ENCODE assay signal across 2 cellular contexts in the genomic region with DNA sequence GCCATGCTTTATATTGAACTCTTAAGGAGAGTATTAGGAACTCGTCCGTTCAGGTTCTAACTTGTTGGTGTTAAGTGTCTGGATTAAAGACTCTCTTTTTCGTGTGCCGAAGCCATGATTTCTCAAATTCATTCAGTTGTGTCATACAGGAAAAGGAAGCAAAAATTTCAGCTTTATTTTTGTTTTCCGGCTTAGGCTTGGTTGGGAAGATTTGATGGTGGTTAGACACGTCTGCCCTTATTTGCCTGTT.
TF ChIP-seq lines count a peak whose summit lies in the region.

No MANE protein-coding gene starts in this region.

TF ChIP-seq in HEK293, 187 proteins besides CTCF, POLR2A, EP300 and RAD21 (continued from another document):
- TF ChIP-seq, protein P1, sequence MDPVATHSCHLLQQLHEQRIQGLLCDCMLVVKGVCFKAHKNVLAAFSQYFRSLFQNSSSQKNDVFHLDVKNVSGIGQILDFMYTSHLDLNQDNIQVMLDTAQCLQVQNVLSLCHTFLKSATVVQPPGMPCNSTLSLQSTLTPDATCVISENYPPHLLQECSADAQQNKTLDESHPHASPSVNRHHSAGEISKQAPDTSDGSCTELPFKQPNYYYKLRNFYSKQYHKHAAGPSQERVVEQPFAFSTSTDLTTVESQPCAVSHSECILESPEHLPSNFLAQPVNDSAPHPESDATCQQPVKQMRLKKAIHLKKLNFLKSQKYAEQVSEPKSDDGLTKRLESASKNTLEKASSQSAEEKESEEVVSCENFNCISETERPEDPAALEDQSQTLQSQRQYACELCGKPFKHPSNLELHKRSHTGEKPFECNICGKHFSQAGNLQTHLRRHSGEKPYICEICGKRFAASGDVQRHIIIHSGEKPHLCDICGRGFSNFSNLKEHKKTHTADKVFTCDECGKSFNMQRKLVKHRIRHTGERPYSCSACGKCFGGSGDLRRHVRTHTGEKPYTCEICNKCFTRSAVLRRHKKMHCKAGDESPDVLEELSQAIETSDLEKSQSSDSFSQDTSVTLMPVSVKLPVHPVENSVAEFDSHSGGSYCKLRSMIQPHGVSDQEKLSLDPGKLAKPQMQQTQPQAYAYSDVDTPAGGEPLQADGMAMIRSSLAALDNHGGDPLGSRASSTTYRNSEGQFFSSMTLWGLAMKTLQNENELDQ (tag by site-specific recombination; IDR thresholded peaks at IDR 0.05; ENCODE audit: low read depth), result no peak
- no peak for TF ChIP-seq ZNF426 (tag by site-specific recombination; IDR thresholded peaks at IDR 0.05)
- TF ChIP-seq, protein P2, sequence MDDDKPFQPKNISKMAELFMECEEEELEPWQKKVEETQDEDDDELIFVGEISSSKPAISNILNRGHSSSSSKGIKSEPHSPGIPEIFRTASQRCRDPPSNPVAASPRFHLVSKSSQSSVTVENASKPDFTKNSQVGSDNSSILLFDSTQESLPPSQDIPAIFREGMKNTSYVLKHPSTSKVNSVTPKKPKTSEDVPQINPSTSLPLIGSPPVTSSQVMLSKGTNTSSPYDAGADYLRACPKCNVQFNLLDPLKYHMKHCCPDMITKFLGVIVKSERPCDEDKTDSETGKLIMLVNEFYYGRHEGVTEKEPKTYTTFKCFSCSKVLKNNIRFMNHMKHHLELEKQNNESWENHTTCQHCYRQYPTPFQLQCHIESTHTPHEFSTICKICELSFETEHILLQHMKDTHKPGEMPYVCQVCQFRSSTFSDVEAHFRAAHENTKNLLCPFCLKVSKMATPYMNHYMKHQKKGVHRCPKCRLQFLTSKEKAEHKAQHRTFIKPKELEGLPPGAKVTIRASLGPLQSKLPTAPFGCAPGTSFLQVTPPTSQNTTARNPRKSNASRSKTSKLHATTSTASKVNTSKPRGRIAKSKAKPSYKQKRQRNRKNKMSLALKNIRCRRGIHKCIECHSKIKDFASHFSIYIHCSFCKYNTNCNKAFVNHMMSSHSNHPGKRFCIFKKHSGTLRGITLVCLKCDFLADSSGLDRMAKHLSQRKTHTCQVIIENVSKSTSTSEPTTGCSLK (tag by site-specific recombination; IDR thresholded peaks at IDR 0.05), result no peak
- TF ChIP-seq SCRT2 (tag by site-specific recombination; IDR thresholded peaks at IDR 0.05), result peak; percentile 41; the same call in 1 of the 2 replicates
- TF ChIP-seq, protein P3, sequence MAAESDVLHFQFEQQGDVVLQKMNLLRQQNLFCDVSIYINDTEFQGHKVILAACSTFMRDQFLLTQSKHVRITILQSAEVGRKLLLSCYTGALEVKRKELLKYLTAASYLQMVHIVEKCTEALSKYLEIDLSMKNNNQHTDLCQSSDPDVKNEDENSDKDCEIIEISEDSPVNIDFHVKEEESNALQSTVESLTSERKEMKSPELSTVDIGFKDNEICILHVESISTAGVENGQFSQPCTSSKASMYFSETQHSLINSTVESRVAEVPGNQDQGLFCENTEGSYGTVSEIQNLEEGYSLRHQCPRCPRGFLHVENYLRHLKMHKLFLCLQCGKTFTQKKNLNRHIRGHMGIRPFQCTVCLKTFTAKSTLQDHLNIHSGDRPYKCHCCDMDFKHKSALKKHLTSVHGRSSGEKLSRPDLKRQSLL (tag by site-specific recombination; IDR thresholded peaks at IDR 0.05), result no peak
- TF ChIP-seq ZNF596 (tag by site-specific recombination; IDR thresholded peaks at IDR 0.05), result no peak
- TF ChIP-seq ZNF16 (tag by site-specific recombination; IDR thresholded peaks at IDR 0.05; ENCODE audit: low read depth), result no peak
- TF ChIP-seq YY1 (tag by site-specific recombination; IDR thresholded peaks at IDR 0.05), result no peak
- TF ChIP-seq MZF1 (tag by site-specific recombination; IDR thresholded peaks at IDR 0.05; ENCODE audit: borderline replicate concordance), result no peak
- TF ChIP-seq ZNF530 (tag by site-specific recombination; IDR thresholded peaks at IDR 0.05; ENCODE audit: low read depth), result no peak
TF ChIP-seq in HEK293: peak in this region for 3.

TF ChIP-seq in liver, 16 proteins besides CTCF, POLR2A, EP300 and RAD21 (continued from another document):
- TF ChIP-seq YY1 (IDR thresholded peaks at IDR 0.05), result no peak
TF ChIP-seq in liver: peak in this region for 0.
